17 cellular contexts compared by ENCODE assay signal in the genomic region with DNA sequence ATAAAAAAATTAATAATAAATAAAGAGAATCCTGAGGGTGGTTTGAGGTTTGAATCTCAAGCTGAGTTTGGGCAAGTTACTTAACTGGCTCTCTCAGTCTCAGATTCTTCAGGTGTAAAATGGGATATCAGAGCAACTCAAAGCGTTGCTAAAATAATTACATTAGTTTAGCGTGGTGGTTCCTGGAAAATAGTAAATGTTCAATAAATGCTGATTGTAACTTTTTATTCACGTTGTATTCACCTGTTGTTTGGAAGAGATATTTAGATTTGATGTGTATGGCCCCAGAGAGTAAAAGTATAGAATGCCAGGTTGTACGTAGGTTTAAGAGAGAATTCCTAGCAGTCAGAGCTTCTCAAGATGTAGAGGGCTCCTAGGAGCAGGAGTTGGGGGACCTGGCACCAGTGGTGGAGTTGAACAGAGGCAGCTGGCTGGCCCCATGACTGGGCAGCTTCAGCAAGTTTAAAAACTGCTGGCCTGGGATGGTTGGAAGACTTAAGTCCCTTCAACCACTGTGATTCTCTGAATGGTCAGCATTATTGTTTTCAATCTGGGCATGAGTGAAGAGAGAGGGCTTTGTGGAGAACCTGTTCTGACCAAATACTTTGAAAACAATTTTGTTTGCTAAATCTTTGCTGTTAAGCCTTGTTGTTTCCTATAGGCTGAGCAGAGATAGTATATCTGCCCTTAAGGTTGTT. TPM values are rescaled to one million over a fixed set of nuclear protein-coding genes. Genes with fewer than 3 reads are reported as not detected.
"Had no signal": no experiment of that assay in that cellular context is flagged by ENCODE, and none has a peak within 500 bp of the region (broad histone marks: within the 10 kb centered on the region; RNA-seq: fewer than 3 reads in every experiment).

No MANE protein-coding gene starts in this region.

- H3K9me3 ChIP-seq: colonic mucosa, right atrium auricular region, testis, upper lobe of left lung had no signal

- H3K4me3 Mint-ChIP-seq: activated naive CD4-positive, alpha-beta T cell treated with anti-CD3 and anti-CD28 coated beads for 36 hours; natural killer cell had no signal

- DNase-seq: activated naive CD4-positive, alpha-beta T cell treated with anti-CD3 and anti-CD28 coated beads for 36 hours; caudate nucleus; colonic mucosa; effector CD4-positive, alpha-beta T cell; foreskin keratinocyte; kidney glomerular epithelial cell; mesendoderm; natural killer cell; stimulated activated CD4-positive, alpha-beta T cell treated with anti-CD3 and anti-CD28 coated beads, Interleukin-4, amount 100 ng/mL, for 24 hours; stimulated activated naive CD8-positive, alpha-beta T cell treated with anti-CD3 and anti-CD28 coated beads, Interleukin-15, Interleukin-2, amounts not matched to agents 100 U/mL and 50 U/mL, for 24 hours; SW 1271; testis; upper lobe of left lung had no signal

- H3K27ac Mint-ChIP-seq: activated naive CD4-positive, alpha-beta T cell treated with anti-CD3 and anti-CD28 coated beads for 36 hours; activated T-helper 2 cell treated with anti-CD3 and anti-CD28 coated beads, Interferon-gamma antibody, Interleukin-2, Interleukin-4, amounts not matched to agents 10 μg/mL and 5 μg/mL and 100 μg/mL, durations not matched to agents 14 hours and 24 hours and 36 hours; natural killer cell; progenitor cell of endocrine pancreas had no signal

- H3K27ac ChIP-seq: colonic mucosa, foreskin keratinocyte, right atrium auricular region, skin epidermis, testis, upper lobe of left lung had no signal

- H3K4me3 ChIP-seq: colonic mucosa, right atrium auricular region, skin epidermis, testis, upper lobe of left lung had no signal

- H3K27me3 Mint-ChIP-seq: progenitor cell of endocrine pancreas had no signal

- H3K4me1 ChIP-seq: colonic mucosa, foreskin keratinocyte, right atrium auricular region, testis, upper lobe of left lung had no signal

- ATAC-seq: foreskin keratinocyte; natural killer cell; stimulated activated naive CD8-positive, alpha-beta T cell treated with anti-CD3 and anti-CD28 coated beads, Interleukin-15, Interleukin-2, amounts not matched to agents 100 U/mL and 50 U/mL, for 24 hours had no signal

- H3K9me3 Mint-ChIP-seq: activated naive CD4-positive, alpha-beta T cell treated with anti-CD3 and anti-CD28 coated beads for 36 hours; activated T-helper 2 cell treated with anti-CD3 and anti-CD28 coated beads, Interferon-gamma antibody, Interleukin-2, Interleukin-4, amounts not matched to agents 10 μg/mL and 5 μg/mL and 100 μg/mL, durations not matched to agents 14 hours and 24 hours and 36 hours; natural killer cell had no signal

- H3K27me3 ChIP-seq: colonic mucosa, foreskin keratinocyte, right atrium auricular region, testis, upper lobe of left lung had no signal

RNA-seq across cellular contexts. Expression of a gene that starts 26.9 kb away (rescaled TPM):
- total RNA-seq: progenitor cell of endocrine pancreas had no signal
